ENCODE assay signal across 1 cellular context in genomic region chr12:132415456-132416120, GRCh38.
TF ChIP-seq lines count a peak whose summit lies in the region.

No MANE protein-coding gene starts in this region.

TF ChIP-seq in GM23338, 12 proteins besides CTCF, POLR2A, EP300 and RAD21 (continued from another document):
- TF ChIP-seq REST (IDR thresholded peaks at IDR 0.05; ENCODE audit: unreplicated experiment) (no peak), STAT1 (IDR thresholded peaks at IDR 0.05; ENCODE audit: unreplicated experiment) (no peak), NANOG (IDR thresholded peaks at IDR 0.05; ENCODE audit: borderline replicate concordance) (no peak), CREB1 (CRISPR knock-in tag; IDR thresholded peaks at IDR 0.05; ENCODE audit: low read depth) (no peak), ZNF331 (CRISPR knock-in tag; IDR thresholded peaks at IDR 0.05; ENCODE audit: low read depth) (no peak), ZNF114 (CRISPR knock-in tag; IDR thresholded peaks at IDR 0.05) (no peak), ETS1 (IDR thresholded peaks at IDR 0.05) (no peak), JUNB (IDR thresholded peaks at IDR 0.05; ENCODE audit: unreplicated experiment) (no peak), ZNF462 (CRISPR knock-in tag; IDR thresholded peaks at IDR 0.05) (no peak)
